In the genomic region with DNA sequence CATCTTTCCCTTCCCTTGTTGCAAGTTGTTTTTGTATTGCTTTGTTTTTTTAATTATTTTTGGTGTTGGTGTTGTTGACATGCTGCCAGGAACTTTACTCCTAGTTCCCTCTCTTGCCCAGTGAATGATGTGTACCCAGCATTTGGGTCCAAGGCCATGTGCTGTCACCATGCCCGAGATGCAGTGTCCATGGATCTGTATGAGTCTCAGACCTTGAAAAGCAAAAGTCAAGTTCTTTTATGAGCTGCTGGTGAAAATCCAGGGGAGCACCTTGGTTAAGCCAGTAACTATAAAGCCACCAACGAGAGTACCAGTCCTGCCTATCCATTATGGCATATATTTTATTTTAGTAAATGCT, we compare ENCODE assay signal across 15 cellular contexts.
"Had no signal": no experiment of that assay in that cellular context is flagged by ENCODE, and none has a peak within 500 bp of the region (broad histone marks: within the 10 kb centered on the region; RNA-seq: fewer than 3 reads in every experiment).

No MANE protein-coding gene starts in this region.

- H3K4me3 ChIP-seq: cardiac muscle cell, colonic mucosa, gastroesophageal sphincter, lower lobe of right lung, mucosa of descending colon, SJSA1, skin epidermis, tibial nerve had no signal

- H3K4me1 ChIP-seq: colonic mucosa, SJSA1 had no signal

- H3K27ac ChIP-seq: cardiac muscle cell, colonic mucosa, gastroesophageal sphincter, lower lobe of right lung, SJSA1 had no signal

- DNase-seq: activated CD4-positive, alpha-beta T cell treated with anti-CD3 and anti-CD28 coated beads for 48 hours; activated CD8-positive, alpha-beta memory T cell treated with anti-CD3 and anti-CD28 coated beads, Interleukin-2, amount 50 U/mL, for 48 hours; activated CD8-positive, alpha-beta T cell treated with anti-CD3 and anti-CD28 coated beads, Interleukin-2, amount 10 ng/mL, durations not matched to agents 7 days and 5 days; activated naive CD4-positive, alpha-beta T cell; colonic mucosa; effector CD4-positive, alpha-beta T cell; lower lobe of right lung; mucosa of descending colon; natural killer cell; T-cell had no signal

- ATAC-seq: activated CD8-positive, alpha-beta T cell treated with anti-CD3 and anti-CD28 coated beads, Interleukin-2, amount 10 ng/mL, durations not matched to agents 7 days and 5 days; gastroesophageal sphincter; natural killer cell; T-cell had no signal

- H3K27me3 ChIP-seq: cardiac muscle cell, colonic mucosa, SJSA1 had no signal

- H3K27ac Mint-ChIP-seq: activated CD8-positive, alpha-beta T cell treated with anti-CD3 and anti-CD28 coated beads, Interleukin-2, amount 10 ng/mL, durations not matched to agents 7 days and 5 days; natural killer cell; T-cell had no signal

- H3K4me1 Mint-ChIP-seq: natural killer cell had no signal

- H3K36me3 ChIP-seq: cardiac muscle cell, colonic mucosa, gastroesophageal sphincter, lower lobe of right lung, SJSA1, tibial nerve had no signal

- H3K4me3 Mint-ChIP-seq: activated CD8-positive, alpha-beta T cell treated with anti-CD3 and anti-CD28 coated beads, Interleukin-2, amount 10 ng/mL, durations not matched to agents 7 days and 5 days; natural killer cell; T-cell had no signal

- H3K36me3 Mint-ChIP-seq: natural killer cell, T-cell had no signal

- H3K9me3 ChIP-seq: colonic mucosa, gastroesophageal sphincter, lower lobe of right lung, mucosa of descending colon, SJSA1, tibial nerve had no signal

- H3K9me3 Mint-ChIP-seq: natural killer cell, T-cell had no signal
